9 cellular contexts compared by ENCODE assay signal in genomic region chr18:57561728-57562423, GRCh38. TPM values are rescaled to one million over a fixed set of nuclear protein-coding genes. Genes with fewer than 3 reads are reported as not detected.
DNase-seq lines count a peak whose midpoint lies in the region; ATAC-seq and TF ChIP-seq lines count a peak whose summit lies in the region.
"Had no signal": no experiment of that assay in that cellular context is flagged by ENCODE, and none has a peak within 500 bp of the region (broad histone marks: within the 10 kb centered on the region; RNA-seq: fewer than 3 reads in every experiment).

No MANE protein-coding gene starts in this region.

- H3K4me1 ChIP-seq in BE2C: no peaks in the 10 kb centered on the region; the same call in 1 of the 2 replicates

- ATAC-seq in esophagus mucosa: peak; percentile 43
- no peak for ATAC-seq in GM21717 (IDR thresholded peaks at IDR 0.05; ENCODE audit: unreplicated experiment)

- H3K4me1 Mint-ChIP-seq in nephron: peaks cover 23% of the 10 kb centered on the region

- H3K27ac Mint-ChIP-seq in nephron: peak overlapping the region; percentile 18 to 75 (median 68)

- no peaks in the 10 kb centered on the region for H3K27me3 Mint-ChIP-seq in nephron (ENCODE audit: low read depth)
- H3K27me3 Mint-ChIP-seq: IgD-negative memory B cell had no signal

- H3K4me3 Mint-ChIP-seq in nephron: peak overlapping the region in 2 of 3 experiments; percentile 17 to 64
- H3K4me3 Mint-ChIP-seq: IgD-negative memory B cell had no signal

- DNase-seq in BE2C (peak; percentile 29), GM13976 (ENCODE audit: low spot score) (peak; percentile 66), NCI-H1105 treated with DMSO at 0.1 percent for 48 hours (lab: John Stamatoyannopoulos, UW) (peak; percentile 71), T follicular helper cell (ENCODE audit: low read depth) (peak; percentile 4), 8988T (no peak)

- no peaks in the 10 kb centered on the region for H3K36me3 ChIP-seq in BE2C

- H3K9me3 ChIP-seq in BE2C: no peaks in the 10 kb centered on the region

- no peaks in the 10 kb centered on the region for H3K9me3 Mint-ChIP-seq in nephron
- H3K9me3 Mint-ChIP-seq: IgD-negative memory B cell had no signal

- no peak overlapping the region for H3K4me3 ChIP-seq in BE2C (ENCODE audit: low read depth, low read length)

- in situ Hi-C loops in GM13976 (cut with MboI; ENCODE audit: low sequenced_read_pairs, unreplicated experiment): loop anchor here (10.0 kb wide), 1 partner anchor 117 kb away; no protein-coding TSS in a partner anchor

- peak; percentile 67 for TF ChIP-seq CTCF in BE2C (IDR thresholded peaks at IDR 0.05; ENCODE audit: low read depth, low read length)
- peak; percentile 59 for TF ChIP-seq CTCF in GM13976 (IDR thresholded peaks at IDR 0.05; ENCODE audit: borderline replicate concordance, control extremely low read depth, extremely low read depth, insufficient read depth, missing control alignments)
- peak; percentile 88 to 93 (median 89) for TF ChIP-seq CTCF in nephron (IDR thresholded peaks at IDR 0.05; ENCODE audit: unreplicated experiment in 3 of 3)

- H3K27me3 ChIP-seq in BE2C: no peaks in the 10 kb centered on the region

- peaks cover 41% of the 10 kb centered on the region for H3K36me3 Mint-ChIP-seq in nephron (ENCODE audit: low read depth)

RNA-seq across cellular contexts. Expression of gene FECH, which starts 24.6 kb away (rescaled TPM):
- 6.1 TPM for polyA plus RNA-seq in BE2C (2012; ENCODE audit: insufficient read depth, insufficient read length, low read depth)
- total RNA-seq in esophagus mucosa: 21.9 TPM

RNA-seq across cellular contexts. Expression of gene NARS1, which starts 59.8 kb away (rescaled TPM):
- 185 TPM for polyA plus RNA-seq in BE2C (2012; ENCODE audit: insufficient read depth, insufficient read length, low read depth)
- total RNA-seq in esophagus mucosa: 73.6 TPM
